In genomic region chr1:54984126-54984842, GRCh38 we compare ENCODE assay signal across 2 cellular contexts.
TF ChIP-seq lines count a peak whose summit lies in the region.

No MANE protein-coding gene starts in this region.

TF ChIP-seq in SK-N-SH, 30 proteins besides CTCF, POLR2A, EP300 and RAD21 (continued from another document):
- TF ChIP-seq, protein P1, sequence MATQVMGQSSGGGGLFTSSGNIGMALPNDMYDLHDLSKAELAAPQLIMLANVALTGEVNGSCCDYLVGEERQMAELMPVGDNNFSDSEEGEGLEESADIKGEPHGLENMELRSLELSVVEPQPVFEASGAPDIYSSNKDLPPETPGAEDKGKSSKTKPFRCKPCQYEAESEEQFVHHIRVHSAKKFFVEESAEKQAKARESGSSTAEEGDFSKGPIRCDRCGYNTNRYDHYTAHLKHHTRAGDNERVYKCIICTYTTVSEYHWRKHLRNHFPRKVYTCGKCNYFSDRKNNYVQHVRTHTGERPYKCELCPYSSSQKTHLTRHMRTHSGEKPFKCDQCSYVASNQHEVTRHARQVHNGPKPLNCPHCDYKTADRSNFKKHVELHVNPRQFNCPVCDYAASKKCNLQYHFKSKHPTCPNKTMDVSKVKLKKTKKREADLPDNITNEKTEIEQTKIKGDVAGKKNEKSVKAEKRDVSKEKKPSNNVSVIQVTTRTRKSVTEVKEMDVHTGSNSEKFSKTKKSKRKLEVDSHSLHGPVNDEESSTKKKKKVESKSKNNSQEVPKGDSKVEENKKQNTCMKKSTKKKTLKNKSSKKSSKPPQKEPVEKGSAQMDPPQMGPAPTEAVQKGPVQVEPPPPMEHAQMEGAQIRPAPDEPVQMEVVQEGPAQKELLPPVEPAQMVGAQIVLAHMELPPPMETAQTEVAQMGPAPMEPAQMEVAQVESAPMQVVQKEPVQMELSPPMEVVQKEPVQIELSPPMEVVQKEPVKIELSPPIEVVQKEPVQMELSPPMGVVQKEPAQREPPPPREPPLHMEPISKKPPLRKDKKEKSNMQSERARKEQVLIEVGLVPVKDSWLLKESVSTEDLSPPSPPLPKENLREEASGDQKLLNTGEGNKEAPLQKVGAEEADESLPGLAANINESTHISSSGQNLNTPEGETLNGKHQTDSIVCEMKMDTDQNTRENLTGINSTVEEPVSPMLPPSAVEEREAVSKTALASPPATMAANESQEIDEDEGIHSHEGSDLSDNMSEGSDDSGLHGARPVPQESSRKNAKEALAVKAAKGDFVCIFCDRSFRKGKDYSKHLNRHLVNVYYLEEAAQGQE (IDR thresholded peaks at IDR 0.05; ENCODE audit: low read depth, low read length), result no peak
- TF ChIP-seq POLR2AphosphoS5 (IDR thresholded peaks at IDR 0.05; ENCODE audit: low read depth, low read length), result no peak
- TF ChIP-seq MXI1 (IDR thresholded peaks at IDR 0.05; ENCODE audit: low read depth, low read length), result no peak
- no peak for TF ChIP-seq TEAD4 (IDR thresholded peaks at IDR 0.05; ENCODE audit: borderline replicate concordance, insufficient read depth)
- no peak for TF ChIP-seq USF2 (IDR thresholded peaks at IDR 0.05; ENCODE audit: borderline replicate concordance, low read depth, low read length)
- TF ChIP-seq TCF12 (IDR thresholded peaks at IDR 0.05), result no peak
- TF ChIP-seq MEF2A (IDR thresholded peaks at IDR 0.05; ENCODE audit: borderline replicate concordance, low read depth), result no peak
- no peak for TF ChIP-seq FOXM1 (IDR thresholded peaks at IDR 0.05; ENCODE audit: low read depth)
- TF ChIP-seq FOSL2 (IDR thresholded peaks at IDR 0.05; ENCODE audit: borderline replicate concordance, low read depth), result no peak
- no peak for TF ChIP-seq GABPA (IDR thresholded peaks at IDR 0.05; ENCODE audit: low read depth)

TF ChIP-seq in SK-N-SH treated with all-trans-retinoic acid at 6 μM for 48 hours, 23 proteins besides CTCF, POLR2A, EP300 and RAD21 (continued from another document):
- TF ChIP-seq, protein P2, sequence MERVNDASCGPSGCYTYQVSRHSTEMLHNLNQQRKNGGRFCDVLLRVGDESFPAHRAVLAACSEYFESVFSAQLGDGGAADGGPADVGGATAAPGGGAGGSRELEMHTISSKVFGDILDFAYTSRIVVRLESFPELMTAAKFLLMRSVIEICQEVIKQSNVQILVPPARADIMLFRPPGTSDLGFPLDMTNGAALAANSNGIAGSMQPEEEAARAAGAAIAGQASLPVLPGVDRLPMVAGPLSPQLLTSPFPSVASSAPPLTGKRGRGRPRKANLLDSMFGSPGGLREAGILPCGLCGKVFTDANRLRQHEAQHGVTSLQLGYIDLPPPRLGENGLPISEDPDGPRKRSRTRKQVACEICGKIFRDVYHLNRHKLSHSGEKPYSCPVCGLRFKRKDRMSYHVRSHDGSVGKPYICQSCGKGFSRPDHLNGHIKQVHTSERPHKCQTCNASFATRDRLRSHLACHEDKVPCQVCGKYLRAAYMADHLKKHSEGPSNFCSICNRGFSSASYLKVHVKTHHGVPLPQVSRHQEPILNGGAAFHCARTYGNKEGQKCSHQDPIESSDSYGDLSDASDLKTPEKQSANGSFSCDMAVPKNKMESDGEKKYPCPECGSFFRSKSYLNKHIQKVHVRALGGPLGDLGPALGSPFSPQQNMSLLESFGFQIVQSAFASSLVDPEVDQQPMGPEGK (CRISPR knock-in tag; IDR thresholded peaks at IDR 0.05; ENCODE audit: borderline replicate concordance), result no peak
- TF ChIP-seq, protein P3, sequence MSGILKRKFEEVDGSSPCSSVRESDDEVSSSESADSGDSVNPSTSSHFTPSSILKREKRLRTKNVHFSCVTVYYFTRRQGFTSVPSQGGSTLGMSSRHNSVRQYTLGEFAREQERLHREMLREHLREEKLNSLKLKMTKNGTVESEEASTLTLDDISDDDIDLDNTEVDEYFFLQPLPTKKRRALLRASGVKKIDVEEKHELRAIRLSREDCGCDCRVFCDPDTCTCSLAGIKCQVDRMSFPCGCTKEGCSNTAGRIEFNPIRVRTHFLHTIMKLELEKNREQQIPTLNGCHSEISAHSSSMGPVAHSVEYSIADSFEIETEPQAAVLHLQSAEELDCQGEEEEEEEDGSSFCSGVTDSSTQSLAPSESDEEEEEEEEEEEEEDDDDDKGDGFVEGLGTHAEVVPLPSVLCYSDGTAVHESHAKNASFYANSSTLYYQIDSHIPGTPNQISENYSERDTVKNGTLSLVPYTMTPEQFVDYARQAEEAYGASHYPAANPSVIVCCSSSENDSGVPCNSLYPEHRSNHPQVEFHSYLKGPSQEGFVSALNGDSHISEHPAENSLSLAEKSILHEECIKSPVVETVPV (CRISPR knock-in tag; IDR thresholded peaks at IDR 0.05), result no peak
- TF ChIP-seq ISL1 (CRISPR knock-in tag; IDR thresholded peaks at IDR 0.05), result no peak
